In the genomic region with DNA sequence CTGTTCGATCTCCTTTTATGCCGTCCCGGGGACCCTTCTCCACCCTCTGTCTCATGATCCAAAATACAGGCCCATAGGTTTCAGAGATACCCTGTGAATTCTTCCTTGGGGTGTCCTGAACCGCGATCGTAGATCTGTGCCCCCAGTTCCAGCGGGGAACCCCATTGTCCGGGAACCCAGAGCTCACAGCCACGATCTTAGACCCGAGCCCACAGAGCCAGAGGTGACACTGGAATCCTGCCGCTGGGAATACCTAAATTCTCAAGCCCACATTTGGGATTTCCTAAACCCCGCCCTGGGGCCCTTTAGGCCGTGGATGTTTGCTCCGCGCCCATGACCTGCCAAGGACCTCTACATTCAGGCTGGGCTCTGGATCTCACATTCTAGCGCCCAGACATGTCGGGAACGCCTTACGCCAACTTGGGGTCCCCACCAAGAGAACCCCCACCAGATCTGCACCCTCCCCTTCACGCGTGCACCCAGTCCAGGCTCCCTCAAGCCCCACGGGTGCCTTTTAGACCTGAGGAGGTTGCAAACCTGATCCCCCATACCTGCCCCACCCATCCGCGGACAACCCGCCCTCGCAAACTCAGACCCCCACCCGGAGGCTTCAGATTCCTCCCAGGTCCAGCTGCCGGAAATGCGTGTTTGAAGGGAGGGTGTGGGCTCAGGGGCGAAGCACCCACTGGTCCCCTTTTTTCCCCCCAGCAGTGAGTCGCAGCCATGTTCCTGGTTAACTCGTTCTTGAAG, we compare ENCODE assay signal across 8 cellular contexts. TPM values are rescaled to one million over a fixed set of nuclear protein-coding genes. Genes with fewer than 3 reads are reported as not detected.
DNase-seq lines count a peak whose midpoint lies in the region; ATAC-seq and TF ChIP-seq lines count a peak whose summit lies in the region.

No MANE protein-coding gene starts in this region.

- DNase-seq in COLO829 (ENCODE audit: low spot score) (peak; percentile 24), GM20000 (ENCODE audit: low spot score) (peak; percentile 87), NCI-H146 treated with DMSO at 0.1 percent for 48 hours (lab: John Stamatoyannopoulos, UW; ENCODE audit: unreplicated experiment) (peak; percentile 69), UCSD-AML1 (lab: John Stamatoyannopoulos, UW; ENCODE audit: unreplicated experiment) (peak; percentile 60), left colon (peak; percentile 62 to 65)
- DNase-seq in stimulated activated CD4-positive, alpha-beta T cell treated with anti-CD3 and anti-CD28 coated beads, TNF-alpha, amount 100 ng/mL, for 24 hours (ENCODE audit: low read depth in 3 of 3) = peak in 2 of 3 experiments; percentile 27 to 38

- TF ChIP-seq CTCF in GM20000 (IDR thresholded peaks at IDR 0.05; ENCODE audit: extremely low read depth, missing control alignments) = no peak

- H3K27ac ChIP-seq in cingulate gyrus (ENCODE audit: low read depth, low read length) = peak overlapping the region; percentile 95

- intact Hi-C loops in left colon (cut with DNase I, micrococcal nuclease) = no loop called here

- ATAC-seq in left colon = peak; percentile 20
- ATAC-seq in HG02973 (IDR thresholded peaks at IDR 0.05; ENCODE audit: unreplicated experiment) = no peak

RNA-seq across cellular contexts. Expression of gene CAPNS1, which starts 0.6 kb away (rescaled TPM):
- total RNA-seq in left colon = 100 to 1,000 TPM; 757 to 814 TPM

RNA-seq across cellular contexts. Expression of gene COX7A1, which starts 11.8 kb away (rescaled TPM):
- 10 to 100 TPM in 1 of 2 donors, 1 to 10 TPM in 1; 5.5 to 21.3 TPM for total RNA-seq in left colon

RNA-seq across cellular contexts. Expression of gene TBCB, which starts 25.2 kb away (rescaled TPM):
- 100 to 1,000 TPM in 1 of 2 donors, 10 to 100 TPM in 1; 90.0 to 102 TPM for total RNA-seq in left colon

RNA-seq across cellular contexts. Expression of gene POLR2I, which starts 25.8 kb away (rescaled TPM):
- 10 to 100 TPM; 39.4 to 42.7 TPM for total RNA-seq in left colon

RNA-seq across cellular contexts. Expression of gene OVOL3, which starts 29.5 kb away (rescaled TPM):
- total RNA-seq in left colon = not detected

Comparison
In these comparisons a context has a peak if more than half of its experiments do, and no peak if none do; other contexts are left out.
1. DNase-seq: peak in every context shown above with its lines; median percentile 87 in GM20000; 69 in NCI-H146 treated with DMSO at 0.1 percent for 48 hours; 64 in left colon; 60 in UCSD-AML1; 32 in stimulated activated CD4-positive, alpha-beta T cell treated with anti-CD3 and anti-CD28 coated beads, TNF-alpha, amount 100 ng/mL, for 24 hours; 24 in COLO829.